Comparison of ENCODE assay signal across 8 cellular contexts in genomic region chr6:164927288-164928040, GRCh38.
DNase-seq lines count a peak whose midpoint lies in the region; ATAC-seq lines count a peak whose summit lies in the region.

No MANE protein-coding gene starts in this region.

- CTCF ChIA-PET in activated CD4-positive, alpha-beta memory T cell treated with anti-CD3 and anti-CD28 coated beads, Interleukin-2, amount 10 ng/mL, durations not matched to agents 7 days and 5 days (lab: Charles Lee): no interaction called here

- no peaks in the 10 kb centered on the region for H3K9me3 Mint-ChIP-seq in CD4-positive, CD25-positive, alpha-beta regulatory T cell
- no peaks in the 10 kb centered on the region for H3K9me3 Mint-ChIP-seq in activated CD4-positive, alpha-beta memory T cell treated with anti-CD3 and anti-CD28 coated beads, Interleukin-2, amount 10 ng/mL, durations not matched to agents 7 days and 5 days

- no peaks in the 10 kb centered on the region for H3K79me1 ChIP-seq in mesenchymal stem cell (replicated peaks; ENCODE audit: low read length, poor library complexity, severe bottlenecking)

- no peak overlapping the region for H3K23ac ChIP-seq in mesenchymal stem cell (ENCODE audit: low read length in 2 of 2)

- no peaks in the 10 kb centered on the region for H3K27me3 Mint-ChIP-seq in CD4-positive, CD25-positive, alpha-beta regulatory T cell
- no peaks in the 10 kb centered on the region for H3K27me3 Mint-ChIP-seq in activated CD4-positive, alpha-beta memory T cell treated with anti-CD3 and anti-CD28 coated beads, Interleukin-2, amount 10 ng/mL, durations not matched to agents 7 days and 5 days

- no peaks in the 10 kb centered on the region for H3K9me3 ChIP-seq in CD4-positive, CD25-positive, alpha-beta regulatory T cell (ENCODE audit: control insufficient read depth in 2 of 2, low read length in 2 of 2)
- H3K9me3 ChIP-seq in effector memory CD4-positive, alpha-beta T cell (ENCODE audit: control insufficient read depth, low read length): no peaks in the 10 kb centered on the region
- H3K9me3 ChIP-seq in mesenchymal stem cell (ENCODE audit: control insufficient read depth, low read length): no peaks in the 10 kb centered on the region

- H3K14ac ChIP-seq in mesenchymal stem cell (ENCODE audit: low read length in 2 of 2): no peak overlapping the region

- no peaks in the 10 kb centered on the region for H3K27me3 ChIP-seq in CD4-positive, CD25-positive, alpha-beta regulatory T cell (ENCODE audit: control insufficient read depth, insufficient read depth, low read length)
- no peaks in the 10 kb centered on the region for H3K27me3 ChIP-seq in effector memory CD4-positive, alpha-beta T cell (replicated peaks; ENCODE audit: control insufficient read depth, insufficient read depth, low read length, poor library complexity, severe bottlenecking)
- no peaks in the 10 kb centered on the region for H3K27me3 ChIP-seq in mesenchymal stem cell (ENCODE audit: control insufficient read depth in 1 of 2, insufficient read depth in 1 of 2, low read length in 2 of 2)

- H4K91ac ChIP-seq in mesenchymal stem cell (ENCODE audit: low read length): no peak overlapping the region

- no peaks in the 10 kb centered on the region for H3K4me1 ChIP-seq in CD4-positive, CD25-positive, alpha-beta regulatory T cell (ENCODE audit: control insufficient read depth, insufficient read depth, low read length, poor library complexity, severe bottlenecking)
- no peaks in the 10 kb centered on the region for H3K4me1 ChIP-seq in effector memory CD4-positive, alpha-beta T cell (ENCODE audit: control insufficient read depth, insufficient read depth, low read length, poor library complexity, severe bottlenecking)
- no peaks in the 10 kb centered on the region for H3K4me1 ChIP-seq in mesenchymal stem cell (ENCODE audit: control insufficient read depth, insufficient read depth, low read depth, low read length)

- no peak overlapping the region for H3K18ac ChIP-seq in mesenchymal stem cell (ENCODE audit: low read depth in 1 of 2, low read length in 2 of 2)

- H3K9ac ChIP-seq in mesenchymal stem cell (ENCODE audit: low read length): no peak overlapping the region

- peak overlapping the region; percentile 44 for H2AFZ ChIP-seq in mesenchymal stem cell (ENCODE audit: low read depth, low read length)

- H3K36me3 Mint-ChIP-seq in CD4-positive, CD25-positive, alpha-beta regulatory T cell: no peaks in the 10 kb centered on the region
- H3K36me3 Mint-ChIP-seq in activated CD4-positive, alpha-beta memory T cell treated with anti-CD3 and anti-CD28 coated beads, Interleukin-2, amount 10 ng/mL, durations not matched to agents 7 days and 5 days (ENCODE audit: low read depth): no peaks in the 10 kb centered on the region

- H3K36me3 ChIP-seq in CD4-positive, CD25-positive, alpha-beta regulatory T cell (ENCODE audit: control insufficient read depth, insufficient read depth, low read length): no peaks in the 10 kb centered on the region
- H3K36me3 ChIP-seq in effector memory CD4-positive, alpha-beta T cell (ENCODE audit: control insufficient read depth, insufficient read depth, low read length): no peaks in the 10 kb centered on the region
- H3K36me3 ChIP-seq in mesenchymal stem cell (ENCODE audit: control insufficient read depth in 1 of 2, insufficient read depth in 2 of 2, low read depth in 1 of 2, low read length in 2 of 2): no peaks in the 10 kb centered on the region

- WGBS in mesenchymal stem cell: 25% methylated on average over 13 of the region's 16 CpGs

- H3K4me3 ChIP-seq in CD4-positive, CD25-positive, alpha-beta regulatory T cell (ENCODE audit: low read depth, low read length): no peak overlapping the region
- H3K4me3 ChIP-seq in effector memory CD4-positive, alpha-beta T cell (ENCODE audit: insufficient read depth, low read depth, low read length, poor library complexity, severe bottlenecking): no peak overlapping the region
- no peak overlapping the region for H3K4me3 ChIP-seq in mesenchymal stem cell (ENCODE audit: insufficient read depth in 1 of 2, low read depth in 1 of 2, low read length in 2 of 2)

- H3K4me3 Mint-ChIP-seq in CD4-positive, CD25-positive, alpha-beta regulatory T cell: no peak overlapping the region
- H3K4me3 Mint-ChIP-seq in activated CD4-positive, alpha-beta memory T cell treated with anti-CD3 and anti-CD28 coated beads, Interleukin-2, amount 10 ng/mL, durations not matched to agents 7 days and 5 days: no peak overlapping the region

- peak; percentile 39 to 64 for ATAC-seq in CD4-positive, CD25-positive, alpha-beta regulatory T cell (ENCODE audit: low read depth in 2 of 2)
- ATAC-seq in GM19328 (IDR thresholded peaks at IDR 0.05; ENCODE audit: unreplicated experiment) (peak; percentile 90), HG03342 (IDR thresholded peaks at IDR 0.05; ENCODE audit: unreplicated experiment) (peak; percentile 93)

- peak; percentile 10 to 45 (median 31) for DNase-seq in CD4-positive, CD25-positive, alpha-beta regulatory T cell
- DNase-seq in NCI-H774 (lab: John Stamatoyannopoulos, UW): peak; percentile 77
- peak; percentile 55 for DNase-seq in activated CD4-positive, alpha-beta memory T cell treated with anti-CD3 and anti-CD28 coated beads, Interleukin-2, amount 10 ng/mL, durations not matched to agents 7 days and 5 days
- peak in 2 of 3 donors; percentile 8 to 23 for DNase-seq in effector memory CD4-positive, alpha-beta T cell
- DNase-seq in mesenchymal stem cell: peak; percentile 41
- peak; percentile 73 for DNase-seq in stimulated activated CD8-positive, alpha-beta memory T cell treated with anti-CD3 and anti-CD28 coated beads, Interleukin-4, amount 100 ng/mL, for 48 hours

- H2AK5ac ChIP-seq in mesenchymal stem cell (ENCODE audit: low read length, severe bottlenecking): no peak overlapping the region

- no peak overlapping the region for H3K27ac ChIP-seq in CD4-positive, CD25-positive, alpha-beta regulatory T cell (ENCODE audit: insufficient read depth, low read length, poor library complexity, severe bottlenecking)
- no peak overlapping the region for H3K27ac ChIP-seq in effector memory CD4-positive, alpha-beta T cell (ENCODE audit: insufficient read depth, low read length, poor library complexity, severe bottlenecking)
- H3K27ac ChIP-seq in mesenchymal stem cell (ENCODE audit: low read length, poor library complexity, severe bottlenecking): no peak overlapping the region

- H2BK15ac ChIP-seq in mesenchymal stem cell (ENCODE audit: low read depth, poor library complexity, severe bottlenecking): no peak overlapping the region

- no peaks in the 10 kb centered on the region for H3K4me1 Mint-ChIP-seq in CD4-positive, CD25-positive, alpha-beta regulatory T cell
- no peaks in the 10 kb centered on the region for H3K4me1 Mint-ChIP-seq in activated CD4-positive, alpha-beta memory T cell treated with anti-CD3 and anti-CD28 coated beads, Interleukin-2, amount 10 ng/mL, durations not matched to agents 7 days and 5 days

- H2BK12ac ChIP-seq in mesenchymal stem cell (ENCODE audit: low read length in 2 of 2): no peak overlapping the region

- no peak overlapping the region for H3K4ac ChIP-seq in mesenchymal stem cell (ENCODE audit: low read depth in 1 of 2, low read length in 2 of 2)

- no peak overlapping the region for H3K27ac Mint-ChIP-seq in CD4-positive, CD25-positive, alpha-beta regulatory T cell
- H3K27ac Mint-ChIP-seq in activated CD4-positive, alpha-beta memory T cell treated with anti-CD3 and anti-CD28 coated beads, Interleukin-2, amount 10 ng/mL, durations not matched to agents 7 days and 5 days: no peak overlapping the region

- no peak overlapping the region for H3K4me2 ChIP-seq in mesenchymal stem cell (ENCODE audit: low read length, poor library complexity, severe bottlenecking)

- H2BK120ac ChIP-seq in mesenchymal stem cell (ENCODE audit: low read depth, low read length): no peak overlapping the region

- H2BK5ac ChIP-seq in mesenchymal stem cell (ENCODE audit: low read depth, low read length, poor library complexity, severe bottlenecking): no peak overlapping the region

- POLR2A ChIA-PET in activated CD4-positive, alpha-beta memory T cell treated with anti-CD3 and anti-CD28 coated beads, Interleukin-2, amount 10 ng/mL, durations not matched to agents 7 days and 5 days (lab: Charles Lee): interaction anchor here (0.6 kb wide), 1 partner anchor 1320 kb away, joined by 3 read pairs; no protein-coding TSS in a partner anchor

- H4K8ac ChIP-seq in mesenchymal stem cell (ENCODE audit: low read length): no peak overlapping the region

Comparison
In these comparisons a context has a peak if more than half of its experiments do, and no peak if none do; other contexts are left out.
1. DNase-seq: peak in every context shown above with its lines; median percentile 77 in NCI-H774; 73 in stimulated activated CD8-positive, alpha-beta memory T cell treated with anti-CD3 and anti-CD28 coated beads, Interleukin-4, amount 100 ng/mL, for 48 hours; 55 in activated CD4-positive, alpha-beta memory T cell treated with anti-CD3 and anti-CD28 coated beads, Interleukin-2, amount 10 ng/mL, durations not matched to agents 7 days and 5 days; 41 in mesenchymal stem cell; 31 in CD4-positive, CD25-positive, alpha-beta regulatory T cell; 16 in effector memory CD4-positive, alpha-beta T cell.